Comparison of ENCODE assay signal across 17 cellular contexts in genomic region chr3:10982782-10983181, GRCh38. TPM values are rescaled to one million over a fixed set of nuclear protein-coding genes. Genes with fewer than 3 reads are reported as not detected.
DNase-seq lines count a peak whose midpoint lies in the region; ATAC-seq, FAIRE-seq and TF ChIP-seq lines count a peak whose summit lies in the region.
"Had no signal": no experiment of that assay in that cellular context is flagged by ENCODE, and none has a peak within 500 bp of the region (broad histone marks: within the 10 kb centered on the region; RNA-seq: fewer than 3 reads in every experiment).

No MANE protein-coding gene starts in this region.

- no peaks in the 10 kb centered on the region for H3K4me1 Mint-ChIP-seq in activated T-helper 17 cell treated with anti-CD3 and anti-CD28 coated beads, Interleukin-2, amount 50 U/mL, for 72 hours
- H3K4me1 Mint-ChIP-seq in neural progenitor cell = peaks cover 31% of the 10 kb centered on the region
- H3K4me1 Mint-ChIP-seq in activated CD4-positive, alpha-beta memory T cell treated with anti-CD3 and anti-CD28 coated beads for 36 hours (ENCODE audit: low read depth) = peaks cover 6% of the 10 kb centered on the region
- H3K4me1 Mint-ChIP-seq: activated naive CD4-positive, alpha-beta T cell treated with anti-CD3 and anti-CD28 coated beads, Interleukin-2, amount 10 ng/mL, durations not matched to agents 7 days and 5 days had no signal

- H3K9me3 Mint-ChIP-seq in activated T-helper 17 cell treated with anti-CD3 and anti-CD28 coated beads, Interleukin-2, amount 50 U/mL, for 72 hours = no peaks in the 10 kb centered on the region
- H3K9me3 Mint-ChIP-seq in neural progenitor cell = no peaks in the 10 kb centered on the region
- no peaks in the 10 kb centered on the region for H3K9me3 Mint-ChIP-seq in activated CD4-positive, alpha-beta memory T cell treated with anti-CD3 and anti-CD28 coated beads for 36 hours
- H3K9me3 Mint-ChIP-seq: activated naive CD4-positive, alpha-beta T cell treated with anti-CD3 and anti-CD28 coated beads, Interleukin-2, amount 10 ng/mL, durations not matched to agents 7 days and 5 days had no signal

- H3K4me1 ChIP-seq in A549 = peaks cover 4% of the 10 kb centered on the region; the same call in 2 of the 3 replicates
- peaks cover 7 to 25% (median 14%) of the 10 kb centered on the region in 3 donors for H3K4me1 ChIP-seq in esophagus squamous epithelium
- peaks cover 5% of the 10 kb centered on the region for H3K4me1 ChIP-seq in neural progenitor cell

- CTCF ChIA-PET in A549 (lab: Yijun Ruan, JAX) = interaction anchor here (0.7 to 9.0 kb wide), 29 partner anchors 9 to 348 kb away, joined by 3 to 72 read pairs (median 4); partner anchors contain the start of gene SLC6A1
- CTCF ChIA-PET in activated CD4-positive, alpha-beta memory T cell treated with anti-CD3 and anti-CD28 coated beads for 36 hours (lab: Charles Lee) = interaction anchor here (0.8 to 1.8 kb wide), 10 partner anchors 11 to 225 kb away, joined by 3 to 7 read pairs (median 4); no protein-coding TSS in a partner anchor

- TF ChIP-seq RAD21 in A549 (conservative IDR thresholded peaks at IDR 0.05 in 1 of 2, IDR thresholded peaks at IDR 0.05 in 1 of 2) = no peak

- TF ChIP-seq EP300 in A549 (IDR thresholded peaks at IDR 0.05) = no peak

- TF ChIP-seq CTCF in A549 (IDR thresholded peaks at IDR 0.05) (no peak), esophagus squamous epithelium (IDR thresholded peaks at IDR 0.05) (no peak), neural progenitor cell (IDR thresholded peaks at IDR 0.05) (no peak)

- no peak overlapping the region for H3K4me3 ChIP-seq in A549
- H3K4me3 ChIP-seq in esophagus squamous epithelium = no peak overlapping the region
- H3K4me3 ChIP-seq in neural progenitor cell = no peak overlapping the region
- H3K4me3 ChIP-seq: BLaER1 treated with 17β-estradiol and CSF1 and Interleukin-3, amounts not matched to agents 10 nM and 100 nM; K562; tibial artery had no signal

- H3K79me2 ChIP-seq in neural progenitor cell (ENCODE audit: low read depth) = no peaks in the 10 kb centered on the region

- no peak for FAIRE-seq in A549 (lab: Jason Lieb, UNC)
- FAIRE-seq: TTC549 had no signal

- H3K36me3 ChIP-seq in esophagus squamous epithelium (no peaks in the 10 kb centered on the region), neural progenitor cell (no peaks in the 10 kb centered on the region)
- H3K36me3 ChIP-seq: BLaER1 treated with 17β-estradiol and CSF1 and Interleukin-3, amounts not matched to agents 10 nM and 100 nM; tibial artery had no signal

- no peaks in the 10 kb centered on the region for H3F3A ChIP-seq in neural progenitor cell (ENCODE audit: low read depth)

- H3K27me3 Mint-ChIP-seq in activated T-helper 17 cell treated with anti-CD3 and anti-CD28 coated beads, Interleukin-2, amount 50 U/mL, for 72 hours = peaks cover 12% of the 10 kb centered on the region
- peaks cover 7% of the 10 kb centered on the region for H3K27me3 Mint-ChIP-seq in neural progenitor cell (ENCODE audit: insufficient read depth, low read depth)
- H3K27me3 Mint-ChIP-seq in activated CD4-positive, alpha-beta memory T cell treated with anti-CD3 and anti-CD28 coated beads for 36 hours = peaks cover 11% of the 10 kb centered on the region

- H3K27me3 ChIP-seq in esophagus squamous epithelium (peaks cover 0 to 52% (median 0%) of the 10 kb centered on the region in 4 donors), neural progenitor cell (peaks cover 6% of the 10 kb centered on the region)
- H3K27me3 ChIP-seq: BLaER1 treated with 17β-estradiol and CSF1 and Interleukin-3, amounts not matched to agents 10 nM and 100 nM; tibial artery had no signal

- H3K36me3 Mint-ChIP-seq in activated T-helper 17 cell treated with anti-CD3 and anti-CD28 coated beads, Interleukin-2, amount 50 U/mL, for 72 hours (ENCODE audit: low read depth) = no peaks in the 10 kb centered on the region
- no peaks in the 10 kb centered on the region for H3K36me3 Mint-ChIP-seq in neural progenitor cell
- no peaks in the 10 kb centered on the region for H3K36me3 Mint-ChIP-seq in activated CD4-positive, alpha-beta memory T cell treated with anti-CD3 and anti-CD28 coated beads for 36 hours
- H3K36me3 Mint-ChIP-seq: activated naive CD4-positive, alpha-beta T cell treated with anti-CD3 and anti-CD28 coated beads, Interleukin-2, amount 10 ng/mL, durations not matched to agents 7 days and 5 days had no signal

- POLR2A ChIA-PET in A549 (lab: Yijun Ruan, JAX) = no interaction called here
- POLR2A ChIA-PET in activated CD4-positive, alpha-beta memory T cell treated with anti-CD3 and anti-CD28 coated beads for 36 hours (lab: Charles Lee) = no interaction called here

- H3K27ac ChIP-seq in A549 (no peak overlapping the region), esophagus squamous epithelium (peak overlapping the region in 3 of 4 donors; percentile 31 to 77 (median 66)), neural progenitor cell (no peak overlapping the region)
- H3K27ac ChIP-seq: BLaER1 treated with 17β-estradiol and CSF1 and Interleukin-3, amounts not matched to agents 10 nM and 100 nM; tibial artery had no signal

- no peak for TF ChIP-seq POLR2A in A549 (IDR thresholded peaks at IDR 0.05; ENCODE audit: low read length)
- no peak for TF ChIP-seq POLR2A in esophagus squamous epithelium (IDR thresholded peaks at IDR 0.05)

- H4K20me1 ChIP-seq in neural progenitor cell (ENCODE audit: low read depth) = no peaks in the 10 kb centered on the region

- DNase-seq in A549 (ENCODE audit: low read depth in 1 of 2, low spot score in 1 of 2) (no peak), esophagus squamous epithelium (lab: John Stamatoyannopoulos, UW) (no peak), neural progenitor cell (ENCODE audit: low spot score) (no peak), T-helper 9 cell (no peak), dedifferentiated amniotic fluid mesenchymal stem cell (ENCODE audit: extremely low spot score) (no peak), activated T-cell treated with anti-CD3 and anti-CD28 coated beads for 4 hours (no peak)
- DNase-seq in activated CD4-positive, alpha-beta memory T cell treated with anti-CD3 and anti-CD28 coated beads for 36 hours = no peak
- DNase-seq: activated CD4-positive, alpha-beta T cell treated with anti-CD3 and anti-CD28 coated beads, Interleukin-2, amount 50 U/mL, for 1 hour; activated naive CD4-positive, alpha-beta T cell treated with anti-CD3 and anti-CD28 coated beads, Interleukin-2, amount 10 ng/mL, durations not matched to agents 7 days and 5 days; left colon; NCI-H2171; tibial artery had no signal

- peak overlapping the region; percentile 57 for H3K4me2 ChIP-seq in A549
- peak overlapping the region; percentile 28 for H3K4me2 ChIP-seq in neural progenitor cell
- H3K4me2 ChIP-seq: BLaER1 treated with 17β-estradiol and CSF1 and Interleukin-3, amounts not matched to agents 10 nM and 100 nM had no signal

- intact Hi-C loops in esophagus squamous epithelium (cut with DNase I) = no loop called here
- intact Hi-C loops in activated CD4-positive, alpha-beta memory T cell treated with anti-CD3 and anti-CD28 coated beads for 36 hours (cut with micrococcal nuclease) = no loop called here

- no peak for ATAC-seq in A549
- peak; percentile 38 for ATAC-seq in activated T-helper 17 cell treated with anti-CD3 and anti-CD28 coated beads, Interleukin-2, amount 50 U/mL, for 72 hours (replicated peaks)

- no peak overlapping the region for H3K9ac ChIP-seq in neural progenitor cell
- H3K9ac ChIP-seq: BLaER1 treated with 17β-estradiol and CSF1 and Interleukin-3, amounts not matched to agents 10 nM and 100 nM had no signal

- H3K9me3 ChIP-seq in A549 = peaks cover 4% of the 10 kb centered on the region; the same call in 1 of the 3 replicates
- no peaks in the 10 kb centered on the region for H3K9me3 ChIP-seq in esophagus squamous epithelium
- H3K9me3 ChIP-seq in neural progenitor cell (ENCODE audit: low read depth) = no peaks in the 10 kb centered on the region
- H3K9me3 ChIP-seq: BLaER1 treated with 17β-estradiol and CSF1 and Interleukin-3, amounts not matched to agents 10 nM and 100 nM; tibial artery had no signal

- H3K27ac Mint-ChIP-seq in activated T-helper 17 cell treated with anti-CD3 and anti-CD28 coated beads, Interleukin-2, amount 50 U/mL, for 72 hours = no peak overlapping the region
- H3K27ac Mint-ChIP-seq in neural progenitor cell = no peak overlapping the region
- H3K27ac Mint-ChIP-seq in activated CD4-positive, alpha-beta memory T cell treated with anti-CD3 and anti-CD28 coated beads for 36 hours = no peak overlapping the region
- H3K27ac Mint-ChIP-seq: activated naive CD4-positive, alpha-beta T cell treated with anti-CD3 and anti-CD28 coated beads, Interleukin-2, amount 10 ng/mL, durations not matched to agents 7 days and 5 days had no signal

- no peak overlapping the region for H2AFZ ChIP-seq in neural progenitor cell (replicated peaks)

- 8% methylated on average over 4 of the region's 4 CpGs for WGBS in A549 (ENCODE audit: missing lambda C conversion rate)
- 2 to 3% methylated on average over 4 of the region's 4 CpGs for WGBS in esophagus squamous epithelium, 2 donors

- H3K4me3 Mint-ChIP-seq in activated T-helper 17 cell treated with anti-CD3 and anti-CD28 coated beads, Interleukin-2, amount 50 U/mL, for 72 hours = no peak overlapping the region
- H3K4me3 Mint-ChIP-seq in neural progenitor cell = no peak overlapping the region
- no peak overlapping the region for H3K4me3 Mint-ChIP-seq in activated CD4-positive, alpha-beta memory T cell treated with anti-CD3 and anti-CD28 coated beads for 36 hours
- H3K4me3 Mint-ChIP-seq: activated naive CD4-positive, alpha-beta T cell treated with anti-CD3 and anti-CD28 coated beads, Interleukin-2, amount 10 ng/mL, durations not matched to agents 7 days and 5 days had no signal

RNA-seq across cellular contexts. Expression of gene SLC6A1, which starts 9.8 kb away (rescaled TPM):
- polyA plus RNA-seq in A549 (2011; rRNA removed) (0.03 TPM in 1 of 2 replicates, not detected in the other), A549 (2017; fragmentation: RNase III; extraction: RNeasy Plus Mini Kit Qiagen cat#74134 plus additional on column Dnase treatment) (not detected in 3 replicates)
- not detected in 2 replicates for polyA plus RNA-seq in A549 (2012; cell fraction: cytosol; rRNA removed)
- polyA plus RNA-seq in A549 (2012; cell fraction: nucleus; rRNA removed) = 0.01 TPM in 1 of 2 replicates, not detected in the other
- not detected in 2 replicates for polyA minus RNA-seq in A549 (2011; rRNA and poly(A)+ RNA removed)
- total RNA-seq in activated T-helper 17 cell treated with anti-CD3 and anti-CD28 coated beads, Interleukin-2, amount 50 U/mL, for 72 hours = not detected
- total RNA-seq in esophagus squamous epithelium (10 to 100 TPM in 3 of 4 donors, 1 to 10 TPM in 1; 8.6 to 34.4 (median 22.3) TPM), neural progenitor cell (ENCODE audit: low replicate concordance) (0.52 and 0.77 TPM in 2 replicates)
- not detected for total RNA-seq in activated CD4-positive, alpha-beta memory T cell treated with anti-CD3 and anti-CD28 coated beads for 36 hours
- total RNA-seq: A172, K562 had no signal
- polyA plus RNA-seq: K562 had no signal

Comparison
In these comparisons a context has a peak if more than half of its experiments do, and no peak if none do; other contexts are left out.
1. H3K27ac ChIP-seq: peak in esophagus squamous epithelium (3 of 4); none in A549 (0 of 2) and neural progenitor cell (single experiment).